In the genomic region with DNA sequence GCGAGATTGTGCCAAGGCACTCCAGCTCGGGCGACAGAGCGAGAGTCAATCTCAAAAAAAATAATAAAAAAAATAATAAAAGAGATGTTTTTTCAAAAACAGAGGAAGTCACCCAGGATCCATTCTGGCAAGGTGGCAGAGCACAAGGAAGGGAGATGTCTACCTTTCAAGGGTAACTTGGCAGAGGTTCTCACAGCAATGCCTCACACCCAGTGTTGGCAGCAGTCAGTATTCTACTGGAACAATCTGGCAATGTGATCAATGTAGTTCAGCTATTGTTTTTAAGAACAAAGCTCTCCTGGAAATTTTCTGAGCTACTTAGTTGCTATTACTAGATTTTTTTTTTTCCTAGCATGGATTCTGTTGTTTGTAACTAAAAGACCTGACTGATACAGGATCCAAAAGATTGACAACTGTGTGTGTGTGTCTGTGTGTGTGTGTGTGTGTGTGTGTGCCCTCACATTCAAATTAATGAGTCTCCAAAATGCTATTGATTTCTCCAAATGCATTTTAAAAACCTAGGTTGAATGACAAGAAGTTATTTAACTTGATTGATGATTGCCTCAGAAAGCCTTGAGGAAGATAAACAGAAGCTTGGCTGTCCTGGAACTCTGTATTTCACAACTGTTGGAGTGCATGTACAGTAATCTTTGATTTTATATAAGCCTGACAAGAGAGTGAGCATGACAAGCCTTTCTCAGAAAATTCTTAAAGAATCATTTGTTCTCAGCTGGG, we compare ENCODE assay signal across 15 cellular contexts.
"Had no signal": no experiment of that assay in that cellular context is flagged by ENCODE, and none has a peak within 500 bp of the region (broad histone marks: within the 10 kb centered on the region; RNA-seq: fewer than 3 reads in every experiment).

No MANE protein-coding gene starts in this region.

- H3K9me3 Mint-ChIP-seq: activated naive CD8-positive, alpha-beta T cell treated with anti-CD3 and anti-CD28 coated beads for 36 hours; activated T-cell treated with anti-CD3 and anti-CD28 coated beads, Interleukin-2, amount 50 U/mL, for 4 hours; immature natural killer cell had no signal

- H3K27ac Mint-ChIP-seq: activated naive CD8-positive, alpha-beta T cell treated with anti-CD3 and anti-CD28 coated beads for 36 hours; immature natural killer cell had no signal

- DNase-seq: activated CD4-positive, alpha-beta T cell treated with anti-CD3 and anti-CD28 coated beads, Interleukin-2, amount 50 U/mL, for 48 hours; activated CD4-positive, CD25-positive, alpha-beta regulatory T cell treated with anti-CD3 and anti-CD28 coated beads, Interleukin-2, amount 50 U/mL, for 72 hours; activated gamma-delta T cell treated with Interleukin-2 at 50 U/mL for 16 hours; activated naive CD8-positive, alpha-beta T cell treated with anti-CD3 and anti-CD28 coated beads for 36 hours; activated T-cell treated with anti-CD3 and anti-CD28 coated beads, Interleukin-2, amount 50 U/mL, for 4 hours; caudate nucleus; cortex of kidney; effector CD8-positive, alpha-beta T cell; foreskin fibroblast; immature natural killer cell; left lung; ovary; retina; T-helper 9 cell had no signal

- H3K4me3 ChIP-seq: left lung, ovary, tibial nerve had no signal

- H3K36me3 ChIP-seq: left lung, ovary, tibial nerve had no signal

- H3K4me1 Mint-ChIP-seq: activated naive CD8-positive, alpha-beta T cell treated with anti-CD3 and anti-CD28 coated beads for 36 hours; immature natural killer cell had no signal

- H3K36me3 Mint-ChIP-seq: activated naive CD8-positive, alpha-beta T cell treated with anti-CD3 and anti-CD28 coated beads for 36 hours; immature natural killer cell had no signal

- H3K4me1 ChIP-seq: tibial nerve had no signal

- H3K27me3 ChIP-seq: left lung, ovary, tibial nerve had no signal

- H3K27me3 Mint-ChIP-seq: activated naive CD8-positive, alpha-beta T cell treated with anti-CD3 and anti-CD28 coated beads for 36 hours had no signal

- H3K4me3 Mint-ChIP-seq: activated naive CD8-positive, alpha-beta T cell treated with anti-CD3 and anti-CD28 coated beads for 36 hours; activated T-cell treated with anti-CD3 and anti-CD28 coated beads, Interleukin-2, amount 50 U/mL, for 4 hours; immature natural killer cell had no signal

- H3K9me3 ChIP-seq: left lung, ovary had no signal

- ATAC-seq: activated T-cell treated with anti-CD3 and anti-CD28 coated beads, Interleukin-2, amount 50 U/mL, for 4 hours; left lung had no signal

- H3K27ac ChIP-seq: left lung, ovary, tibial nerve had no signal
